In genomic region chr11:2791139-2791520, GRCh38 we compare ENCODE assay signal across 10 cellular contexts.
DNase-seq lines count a peak whose midpoint lies in the region; ATAC-seq and TF ChIP-seq lines count a peak whose summit lies in the region.
"Had no signal": no experiment of that assay in that cellular context is flagged by ENCODE, and none has a peak within 500 bp of the region (broad histone marks: within the 10 kb centered on the region; RNA-seq: fewer than 3 reads in every experiment).

No MANE protein-coding gene starts in this region.

- WGBS in heart right ventricle, 2 donors = 79 to 83% methylated on average over 20 of the region's 20 CpGs

- H3K4me1 ChIP-seq in ACC112 (ENCODE audit: control insufficient read depth, insufficient read depth, low read length, unreplicated experiment) = no peaks in the 10 kb centered on the region
- peaks cover 0 to 26% (median 8%) of the 10 kb centered on the region in 9 donors for H3K4me1 ChIP-seq in heart right ventricle

- H3K36me3 Mint-ChIP-seq in Calu3 (ENCODE audit: insufficient read depth, unreplicated experiment) = peaks cover 7% of the 10 kb centered on the region

- DNase-seq in Calu3 (no peak), heart right ventricle (peak in 1 of 2 donors; percentile 9), posterior cingulate gyrus (peak in 8 of 10 donors; percentile 4 to 70 (median 16)), ecto neural progenitor cell (ENCODE audit: low spot score) (no peak), epidermal melanocyte (ENCODE audit: insufficient read length, low spot score) (no peak)
- DNase-seq: NCI-H1417 treated with DMSO at 0.1 percent for 48 hours had no signal

- H3K27me3 Mint-ChIP-seq in Calu3 (ENCODE audit: unreplicated experiment) = peaks cover 68% of the 10 kb centered on the region
- H3K27me3 Mint-ChIP-seq: activated CD8-positive, alpha-beta T cell treated with anti-CD3 and anti-CD28 coated beads for 36 hours had no signal

- BruUV-seq in Calu3 (replicated peaks; lab: Mats Ljungman, UMichigan) = no TSS peak

- H3K9me3 ChIP-seq in heart right ventricle = peaks cover 0 to 5% (median 0%) of the 10 kb centered on the region in 11 donors

- peak overlapping the region; percentile 85 for H2AFZ ChIP-seq in ACC112 (ENCODE audit: low read length, unreplicated experiment)

- peak in 1 of 8 donors; percentile 14 for ATAC-seq in heart right ventricle
- ATAC-seq in HG02870 (IDR thresholded peaks at IDR 0.05; ENCODE audit: unreplicated experiment) = no peak
- ATAC-seq in GM21786 (IDR thresholded peaks at IDR 0.05; ENCODE audit: unreplicated experiment) = no peak

- H3K27ac Mint-ChIP-seq in Calu3 (ENCODE audit: unreplicated experiment) = no peak overlapping the region

- CTCF ChIA-PET in Calu3 (lab: Charles Lee) = no interaction called here

- H3K4me3 ChIP-seq in ACC112 (ENCODE audit: low read depth, low read length) = no peak overlapping the region
- H3K4me3 ChIP-seq in heart right ventricle = peak overlapping the region in 9 of 10 donors; percentile 34 to 60 (median 49)

- no peaks in the 10 kb centered on the region for H3K79me2 ChIP-seq in ACC112 (ENCODE audit: control insufficient read depth, insufficient read depth, low read length, unreplicated experiment)

- no peak for TF ChIP-seq CTCF in Calu3 (IDR thresholded peaks at IDR 0.05; ENCODE audit: unreplicated experiment)
- TF ChIP-seq CTCF in heart right ventricle (IDR thresholded peaks at IDR 0.05) = no peak

- H3K4me1 Mint-ChIP-seq in Calu3 (ENCODE audit: low read depth, unreplicated experiment) = no peaks in the 10 kb centered on the region

- H3K9me3 Mint-ChIP-seq in Calu3 (ENCODE audit: low read depth, unreplicated experiment) = peaks cover 2% of the 10 kb centered on the region
- H3K9me3 Mint-ChIP-seq: activated CD8-positive, alpha-beta T cell treated with anti-CD3 and anti-CD28 coated beads for 36 hours had no signal

- H3K27me3 ChIP-seq in ACC112 (ENCODE audit: insufficient read depth, low read length) (peaks cover 30% of the 10 kb centered on the region), heart right ventricle (peaks cover 0 to 15% (median 0%) of the 10 kb centered on the region in 7 donors)

- H3K27ac ChIP-seq in ACC112 (ENCODE audit: low read depth, low read length) (no peak overlapping the region), heart right ventricle (peak overlapping the region in 5 of 10 donors; percentile 10 to 67 (median 30))

- peak overlapping the region; percentile 62 for H3K4me3 Mint-ChIP-seq in Calu3 (ENCODE audit: low read depth, unreplicated experiment)

- intact Hi-C loops in Calu3 (cut with micrococcal nuclease; ENCODE audit: unreplicated experiment) (no loop called here), heart right ventricle (cut with DNase I) (no loop called here), posterior cingulate gyrus (cut with DNase I) (no loop called here)

- H3K36me3 ChIP-seq in ACC112 (ENCODE audit: insufficient read depth, low read length) (no peaks in the 10 kb centered on the region), heart right ventricle (no peaks in the 10 kb centered on the region)

Comparison
In these comparisons a context has a peak if more than half of its experiments do, and no peak if none do; other contexts are left out.
1. DNase-seq: peak in posterior cingulate gyrus (8 of 10); none in Calu3 (single experiment), ecto neural progenitor cell (single experiment) and epidermal melanocyte (single experiment).